In genomic region chr3:188151438-188151837, GRCh38 we compare ENCODE assay signal across 24 cellular contexts. TPM values are rescaled to one million over a fixed set of nuclear protein-coding genes. Genes with fewer than 3 reads are reported as not detected.
DNase-seq lines count a peak whose midpoint lies in the region; ATAC-seq and TF ChIP-seq lines count a peak whose summit lies in the region.
"Had no signal": no experiment of that assay in that cellular context is flagged by ENCODE, and none has a peak within 500 bp of the region (broad histone marks: within the 10 kb centered on the region; RNA-seq: fewer than 3 reads in every experiment).

No MANE protein-coding gene starts in this region.

- no peaks in the 10 kb centered on the region for H3K27me3 Mint-ChIP-seq in activated T-cell treated with anti-CD3 and anti-CD28 coated beads, Interleukin-2, amount 50 U/mL, for 24 hours
- H3K27me3 Mint-ChIP-seq: activated CD4-positive, alpha-beta T cell treated with anti-CD3 and anti-CD28 coated beads, Interleukin-2, amount 10 ng/mL, durations not matched to agents 24 days and 14 days; memory B cell; naive thymus-derived CD4-positive, alpha-beta T cell had no signal

- H3K36me3 Mint-ChIP-seq in activated T-cell treated with anti-CD3 and anti-CD28 coated beads, Interleukin-2, amount 50 U/mL, for 24 hours (ENCODE audit: low read depth), result peaks cover 13% of the 10 kb centered on the region
- H3K36me3 Mint-ChIP-seq: memory B cell had no signal

- no peak overlapping the region for H3K4me3 Mint-ChIP-seq in activated T-cell treated with anti-CD3 and anti-CD28 coated beads, Interleukin-2, amount 50 U/mL, for 24 hours

- ATAC-seq in SK-N-SH treated with all-trans-retinoic acid at 6 μM for 48 hours (no peak), psoas muscle (no peak), mucosa of descending colon (no peak)
- ATAC-seq: HCT116; naive thymus-derived CD4-positive, alpha-beta T cell; PC-3; Right ventricle myocardium inferior had no signal

- no peak overlapping the region for H3K27ac Mint-ChIP-seq in activated T-cell treated with anti-CD3 and anti-CD28 coated beads, Interleukin-2, amount 50 U/mL, for 24 hours
- H3K27ac Mint-ChIP-seq: memory B cell; T-helper 2 cell treated with Interferon-gamma antibody and Interleukin-4, amounts not matched to agents 5 μg/mL and 100 μg/mL, for 36 hours had no signal

- peaks cover 60% of the 10 kb centered on the region for H3K4me1 Mint-ChIP-seq in activated T-cell treated with anti-CD3 and anti-CD28 coated beads, Interleukin-2, amount 50 U/mL, for 24 hours (ENCODE audit: low read depth)

- DNase-seq in EL (peak; percentile 72), fibroblast of peridontal ligament (ENCODE audit: extremely low read depth) (peak; percentile 55), psoas muscle (no peak), mesenteric fat pad (ENCODE audit: low spot score) (no peak), mucosa of descending colon (no peak)
- no peak for DNase-seq in activated T-cell treated with anti-CD3 and anti-CD28 coated beads, Interleukin-2, amount 50 U/mL, for 24 hours
- DNase-seq in activated CD4-positive, alpha-beta T cell treated with anti-CD3 and anti-CD28 coated beads for 1 hour, result no peak
- DNase-seq: activated CD4-positive, alpha-beta T cell treated with anti-CD3 and anti-CD28 coated beads, Interleukin-2, amount 10 ng/mL, durations not matched to agents 24 days and 14 days; activated T-cell treated with anti-CD3 and anti-CD28 coated beads, Interleukin-2, amount 50 U/mL, for 1 hour; effector CD4-positive, alpha-beta T cell; foreskin melanocyte; naive thymus-derived CD4-positive, alpha-beta T cell; NCI-H2081 treated with DMSO at 0.1 percent for 48 hours; nucleus accumbens; PC-3; stimulated activated CD4-positive, alpha-beta T cell treated with anti-CD3 and anti-CD28 coated beads, Interleukin-1b, Interleukin-23, amount 100 ng/mL, for 48 hours had no signal

- H3K9me3 ChIP-seq in psoas muscle, result no peaks in the 10 kb centered on the region
- no peaks in the 10 kb centered on the region for H3K9me3 ChIP-seq in mucosa of descending colon
- H3K9me3 ChIP-seq: BLaER1, tibial nerve had no signal

- 80 to 91% (median 84%) methylated on average over 4 of the region's 4 CpGs for WGBS in psoas muscle, 3 donors

- peaks cover 7% of the 10 kb centered on the region for H3K4me1 ChIP-seq in psoas muscle
- peaks cover 15% of the 10 kb centered on the region for H3K4me1 ChIP-seq in mucosa of descending colon (ENCODE audit: low read depth)

- no peaks in the 10 kb centered on the region for H3K9me3 Mint-ChIP-seq in activated T-cell treated with anti-CD3 and anti-CD28 coated beads, Interleukin-2, amount 50 U/mL, for 24 hours
- H3K9me3 Mint-ChIP-seq: T-helper 2 cell treated with Interferon-gamma antibody and Interleukin-4, amounts not matched to agents 5 μg/mL and 100 μg/mL, for 36 hours had no signal

- H3K27ac ChIP-seq in psoas muscle, result peak overlapping the region; percentile 1
- H3K27ac ChIP-seq: BLaER1 had no signal

- H3K4me3 ChIP-seq in psoas muscle (no peak overlapping the region), mucosa of descending colon (no peak overlapping the region)
- H3K4me3 ChIP-seq: BLaER1, skin epidermis, tibial nerve had no signal

- H3K36me3 ChIP-seq in psoas muscle (ENCODE audit: insufficient read depth in 1 of 2, low read depth in 1 of 2) (no peaks in the 10 kb centered on the region), mucosa of descending colon (ENCODE audit: low read depth) (no peaks in the 10 kb centered on the region)
- H3K36me3 ChIP-seq: BLaER1, tibial nerve had no signal

- TF ChIP-seq CTCF in psoas muscle (IDR thresholded peaks at IDR 0.05) (no peak), mucosa of descending colon (IDR thresholded peaks at IDR 0.05) (no peak)

- H3K27me3 ChIP-seq in psoas muscle (ENCODE audit: insufficient read depth in 3 of 3, low read length in 2 of 3), result no peaks in the 10 kb centered on the region
- H3K27me3 ChIP-seq: BLaER1, tibial nerve had no signal

- intact Hi-C loops in psoas muscle (cut with DNase I) (loop anchor here (5.0 to 10.0 kb wide), 4 partner anchors 113 to 803 kb away; no protein-coding TSS in a partner anchor), mucosa of descending colon (cut with DNase I, micrococcal nuclease) (loop anchor here (10.0 kb wide), 2 partner anchors 63 to 407 kb away; partner anchors contain the start of gene BCL6 (in 1 of the 2))

TF ChIP-seq in SK-N-SH treated with all-trans-retinoic acid at 6 μM for 48 hours, 23 proteins besides CTCF, POLR2A, EP300 and RAD21:
- TF ChIP-seq TSHZ2 (CRISPR knock-in tag; IDR thresholded peaks at IDR 0.05) (no peak), ZFP3 (CRISPR knock-in tag; IDR thresholded peaks at IDR 0.05) (no peak), ZNF565 (CRISPR knock-in tag; conservative IDR thresholded peaks at IDR 0.05; ENCODE audit: low read depth) (no peak), ISL1 (CRISPR knock-in tag; IDR thresholded peaks at IDR 0.05) (peak; percentile 42), SNAI2 (CRISPR knock-in tag; IDR thresholded peaks at IDR 0.05) (no peak), CREB5 (CRISPR knock-in tag; IDR thresholded peaks at IDR 0.05; ENCODE audit: low read depth) (no peak)

RNA-seq across cellular contexts. Expression of gene LPP, which starts 2.5 kb away (rescaled TPM):
- total RNA-seq in psoas muscle (10 to 100 TPM; 42.8 to 80.3 (median 58.3) TPM), mesenteric fat pad (210 TPM), mucosa of descending colon (100 to 1,000 TPM; 262 to 816 (median 325) TPM)
- 1 to 10 TPM; 2.6 to 8.7 (median 3.1) TPM for polyA plus RNA-seq in psoas muscle

Comparison
In these comparisons a context has a peak if more than half of its experiments do, and no peak if none do; other contexts are left out.
1. DNase-seq: peak in EL (single experiment) and fibroblast of peridontal ligament (single experiment); none in psoas muscle (0 of 2), activated T-cell treated with anti-CD3 and anti-CD28 coated beads, Interleukin-2, amount 50 U/mL, for 24 hours (single experiment), mesenteric fat pad (single experiment), mucosa of descending colon (0 of 3) and activated CD4-positive, alpha-beta T cell treated with anti-CD3 and anti-CD28 coated beads for 1 hour (single experiment).